ENCODE assay signal across 1 cellular context in the genomic region with DNA sequence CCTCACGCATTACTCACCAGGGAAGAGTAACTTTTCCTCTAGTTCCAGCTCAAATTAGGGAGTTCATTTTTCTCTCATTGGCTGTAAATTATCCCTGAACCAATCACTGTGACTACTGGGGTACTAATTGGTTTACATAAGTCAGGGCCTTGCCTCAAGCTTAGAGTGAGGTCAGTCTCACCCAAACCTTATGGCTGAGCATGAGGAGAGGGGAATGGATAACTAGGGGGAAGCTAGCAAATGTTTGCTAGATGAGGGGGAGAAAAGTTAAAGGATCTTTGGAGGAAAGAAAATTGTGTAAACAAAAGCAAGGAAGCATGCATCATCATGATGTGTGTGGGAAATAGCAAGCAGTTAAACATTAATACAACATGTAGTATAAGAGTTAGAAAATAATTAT.
TF ChIP-seq lines count a peak whose summit lies in the region.

No MANE protein-coding gene starts in this region.

TF ChIP-seq in IMR-90, 13 proteins besides CTCF, POLR2A, EP300 and RAD21 (continued from another document):
- TF ChIP-seq, protein P1, sequence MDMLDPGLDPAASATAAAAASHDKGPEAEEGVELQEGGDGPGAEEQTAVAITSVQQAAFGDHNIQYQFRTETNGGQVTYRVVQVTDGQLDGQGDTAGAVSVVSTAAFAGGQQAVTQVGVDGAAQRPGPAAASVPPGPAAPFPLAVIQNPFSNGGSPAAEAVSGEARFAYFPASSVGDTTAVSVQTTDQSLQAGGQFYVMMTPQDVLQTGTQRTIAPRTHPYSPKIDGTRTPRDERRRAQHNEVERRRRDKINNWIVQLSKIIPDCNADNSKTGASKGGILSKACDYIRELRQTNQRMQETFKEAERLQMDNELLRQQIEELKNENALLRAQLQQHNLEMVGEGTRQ (IDR thresholded peaks at IDR 0.05; ENCODE audit: low read depth, low read length) = no peak
- TF ChIP-seq FOS (IDR thresholded peaks at IDR 0.05; ENCODE audit: low read depth, low read length) (no peak), BHLHE40 (IDR thresholded peaks at IDR 0.05; ENCODE audit: low read depth, low read length) (no peak), NFE2L2 (IDR thresholded peaks at IDR 0.05; ENCODE audit: low read depth, low read length) (no peak)
